ENCODE assay signal across 26 cellular contexts in genomic region chr1:90809093-90809492, GRCh38.
"Had no signal": no experiment of that assay in that cellular context is flagged by ENCODE, and none has a peak within 500 bp of the region (broad histone marks: within the 10 kb centered on the region; RNA-seq: fewer than 3 reads in every experiment).

No MANE protein-coding gene starts in this region.

- H3K9me3 Mint-ChIP-seq: activated naive CD8-positive, alpha-beta T cell treated with anti-CD3 and anti-CD28 coated beads, Interleukin-2, amount 10 ng/mL, durations not matched to agents 7 days and 5 days; effector memory CD8-positive, alpha-beta T cell had no signal

- H3K4me1 Mint-ChIP-seq: activated naive CD4-positive, alpha-beta T cell treated with anti-CD3 and anti-CD28 coated beads, Interleukin-2, amount 10 ng/mL, durations not matched to agents 7 days and 5 days; activated naive CD8-positive, alpha-beta T cell treated with anti-CD3 and anti-CD28 coated beads, Interleukin-2, amount 10 ng/mL, durations not matched to agents 7 days and 5 days; naive thymus-derived CD8-positive, alpha-beta T cell; neural progenitor cell had no signal

- H3K36me3 ChIP-seq: ascending aorta, brain microvascular endothelial cell, left lung, lower lobe of right lung, neural progenitor cell, spleen, suprapubic skin, tibial artery, upper lobe of right lung had no signal

- ATAC-seq: effector memory CD8-positive, alpha-beta T cell; left lung; lower lobe of right lung; naive thymus-derived CD8-positive, alpha-beta T cell; right cardiac atrium; upper lobe of right lung had no signal

- H3K4me3 Mint-ChIP-seq: activated naive CD4-positive, alpha-beta T cell treated with anti-CD3 and anti-CD28 coated beads, Interleukin-2, amount 10 ng/mL, durations not matched to agents 7 days and 5 days; activated naive CD8-positive, alpha-beta T cell treated with anti-CD3 and anti-CD28 coated beads, Interleukin-2, amount 10 ng/mL, durations not matched to agents 7 days and 5 days; effector memory CD8-positive, alpha-beta T cell; naive thymus-derived CD8-positive, alpha-beta T cell; neural progenitor cell had no signal

- H3K4me1 ChIP-seq: ascending aorta, left lung, lower lobe of right lung, neural progenitor cell, spleen, suprapubic skin, tibial artery, upper lobe of right lung had no signal

- DNase-seq: activated CD4-positive, alpha-beta T cell treated with anti-CD3 and anti-CD28 coated beads for 4 hours; activated CD4-positive, alpha-beta T cell treated with anti-CD3 and anti-CD28 coated beads, Interleukin-2, amount 50 U/mL, for 4 hours; activated effector memory CD4-positive, alpha-beta T cell treated with anti-CD3 and anti-CD28 coated beads, Interleukin-2, amount 50 U/mL, for 16 hours; activated naive CD4-positive, alpha-beta T cell treated with anti-CD3 and anti-CD28 coated beads, Interleukin-2, amount 10 ng/mL, durations not matched to agents 7 days and 5 days; activated naive CD8-positive, alpha-beta T cell treated with anti-CD3 and anti-CD28 coated beads, Interleukin-2, amount 10 ng/mL, durations not matched to agents 7 days and 5 days; activated T-cell treated with anti-CD3 and anti-CD28 coated beads for 4 hours; brain microvascular endothelial cell; effector memory CD8-positive, alpha-beta T cell; foreskin fibroblast; head of caudate nucleus; kidney glomerular epithelial cell; left lung; lower lobe of right lung; mesenchymal stem cell; naive thymus-derived CD8-positive, alpha-beta T cell; occipital lobe; posterior cingulate gyrus; right cardiac atrium; spleen; stimulated activated naive CD4-positive, alpha-beta T cell; tibial artery; upper lobe of right lung had no signal

- H3K9me3 ChIP-seq: left lung, lower lobe of right lung, suprapubic skin, tibial artery, upper lobe of right lung had no signal

- H3K27me3 Mint-ChIP-seq: activated naive CD4-positive, alpha-beta T cell treated with anti-CD3 and anti-CD28 coated beads, Interleukin-2, amount 10 ng/mL, durations not matched to agents 7 days and 5 days had no signal

- H3K4me2 ChIP-seq: neural progenitor cell had no signal

- H3K4me3 ChIP-seq: ascending aorta, coronary artery, left lung, lower lobe of right lung, neural progenitor cell, spleen, suprapubic skin, tibial artery, upper lobe of right lung had no signal

- H3K9ac ChIP-seq: neural progenitor cell had no signal

- H2AFZ ChIP-seq: neural progenitor cell had no signal

- H3K27me3 ChIP-seq: ascending aorta, brain microvascular endothelial cell, left lung, suprapubic skin, tibial artery, upper lobe of right lung had no signal

- H3K27ac ChIP-seq: ascending aorta, brain microvascular endothelial cell, coronary artery, left lung, lower lobe of right lung, neural progenitor cell, spleen, suprapubic skin, tibial artery, upper lobe of right lung had no signal

- H3K27ac Mint-ChIP-seq: activated naive CD4-positive, alpha-beta T cell treated with anti-CD3 and anti-CD28 coated beads, Interleukin-2, amount 10 ng/mL, durations not matched to agents 7 days and 5 days; activated naive CD8-positive, alpha-beta T cell treated with anti-CD3 and anti-CD28 coated beads, Interleukin-2, amount 10 ng/mL, durations not matched to agents 7 days and 5 days; effector memory CD8-positive, alpha-beta T cell; naive thymus-derived CD8-positive, alpha-beta T cell; neural progenitor cell had no signal

- H3K36me3 Mint-ChIP-seq: activated naive CD4-positive, alpha-beta T cell treated with anti-CD3 and anti-CD28 coated beads, Interleukin-2, amount 10 ng/mL, durations not matched to agents 7 days and 5 days; activated naive CD8-positive, alpha-beta T cell treated with anti-CD3 and anti-CD28 coated beads, Interleukin-2, amount 10 ng/mL, durations not matched to agents 7 days and 5 days had no signal
